8 cellular contexts compared by ENCODE assay signal in genomic region chr4:103018391-103019318, GRCh38. TPM values are rescaled to one million over a fixed set of nuclear protein-coding genes. Genes with fewer than 3 reads are reported as not detected.
A peak's percentile ranks its signal among the peaks of the same experiment; 100 is the strongest.
DNase-seq lines count a peak whose midpoint lies in the region; ATAC-seq and TF ChIP-seq lines count a peak whose summit lies in the region.

No MANE protein-coding gene starts in this region.

- peak overlapping the region; percentile 84 to 88 for H3K9ac ChIP-seq in mucosa of rectum (ENCODE audit: low read depth in 1 of 2, low read length in 2 of 2)

- H3K36me3 ChIP-seq in RWPE2 (ENCODE audit: low read depth) (no peaks in the 10 kb centered on the region), mucosa of rectum (ENCODE audit: control insufficient read depth in 2 of 2, insufficient read depth in 2 of 2, low read length in 2 of 2) (no peaks in the 10 kb centered on the region)

- peak overlapping the region; percentile 95 for H3K27ac Mint-ChIP-seq in activated CD8-positive, alpha-beta memory T cell treated with anti-CD3 and anti-CD28 coated beads, Interleukin-2, amount 10 ng/mL, durations not matched to agents 7 days and 5 days
- H3K27ac Mint-ChIP-seq in effector memory CD8-positive, alpha-beta T cell = peak overlapping the region in 1 of 2 donors; percentile 98

- no peaks in the 10 kb centered on the region for H3K9me3 ChIP-seq in RWPE2 (ENCODE audit: severe bottlenecking)
- H3K9me3 ChIP-seq in mucosa of rectum (ENCODE audit: control insufficient read depth in 2 of 2, low read length in 2 of 2) = no peaks in the 10 kb centered on the region

- peak overlapping the region; percentile 34 for H3K4me3 ChIP-seq in RWPE2 (ENCODE audit: severe bottlenecking)
- H3K4me3 ChIP-seq in mucosa of rectum (ENCODE audit: low read length in 2 of 2) = peak overlapping the region; percentile 82 to 91

- peaks cover 21% of the 10 kb centered on the region for H3K4me1 Mint-ChIP-seq in activated CD8-positive, alpha-beta memory T cell treated with anti-CD3 and anti-CD28 coated beads, Interleukin-2, amount 10 ng/mL, durations not matched to agents 7 days and 5 days
- peaks cover 13 to 14% of the 10 kb centered on the region in 2 donors for H3K4me1 Mint-ChIP-seq in effector memory CD8-positive, alpha-beta T cell (ENCODE audit: low read depth in 2 of 2)

- H3K9me3 Mint-ChIP-seq in activated CD8-positive, alpha-beta memory T cell treated with anti-CD3 and anti-CD28 coated beads, Interleukin-2, amount 10 ng/mL, durations not matched to agents 7 days and 5 days (ENCODE audit: low read depth) = no peaks in the 10 kb centered on the region
- no peaks in the 10 kb centered on the region for H3K9me3 Mint-ChIP-seq in effector memory CD8-positive, alpha-beta T cell

- CTCF ChIA-PET in activated CD8-positive, alpha-beta memory T cell treated with anti-CD3 and anti-CD28 coated beads, Interleukin-2, amount 10 ng/mL, durations not matched to agents 7 days and 5 days (lab: Charles Lee) = interaction anchor here (1.1 to 1.7 kb wide), 3 partner anchors 9 to 81 kb away, joined by 3 to 6 read pairs (median 6); partner anchors contain the start of gene BDH2

- TF ChIP-seq CTCF in RWPE2 (IDR thresholded peaks at IDR 0.05; ENCODE audit: poor library complexity, severe bottlenecking) = no peak

- ATAC-seq in activated CD8-positive, alpha-beta memory T cell treated with anti-CD3 and anti-CD28 coated beads, Interleukin-2, amount 10 ng/mL, durations not matched to agents 7 days and 5 days = no peak
- ATAC-seq in RWPE2 (ENCODE audit: low read depth) (peak; percentile 24; the same call in 1 of the 3 replicates), HG03097 (IDR thresholded peaks at IDR 0.05; ENCODE audit: low FRiP score, unreplicated experiment) (no peak)
- no peak for ATAC-seq in effector memory CD8-positive, alpha-beta T cell (replicated peaks)

- H3K4me1 ChIP-seq in RWPE2 (ENCODE audit: insufficient read depth, poor library complexity, severe bottlenecking) (no peaks in the 10 kb centered on the region), mucosa of rectum (ENCODE audit: control insufficient read depth in 2 of 2, insufficient read depth in 2 of 2, low read length in 2 of 2) (peaks cover 0 to 11% of the 10 kb centered on the region in 2 donors)

- DNase-seq in activated CD8-positive, alpha-beta memory T cell treated with anti-CD3 and anti-CD28 coated beads, Interleukin-2, amount 10 ng/mL, durations not matched to agents 7 days and 5 days = no peak
- DNase-seq in activated CD8-positive, alpha-beta memory T cell treated with anti-CD3 and anti-CD28 coated beads, Interleukin-2, amount 50 U/mL, for 48 hours = no peak
- DNase-seq in RWPE2 (ENCODE audit: low spot score) (no peak), NCI-H1436 (lab: John Stamatoyannopoulos, UW) (no peak), NOMO-1 (lab: John Stamatoyannopoulos, UW; ENCODE audit: unreplicated experiment in 2 of 2) (no peak)
- no peak for DNase-seq in effector memory CD8-positive, alpha-beta T cell

- no peaks in the 10 kb centered on the region for H3K27me3 ChIP-seq in RWPE2 (ENCODE audit: insufficient read depth, poor library complexity, severe bottlenecking)
- H3K27me3 ChIP-seq in mucosa of rectum (ENCODE audit: control insufficient read depth in 2 of 2, insufficient read depth in 2 of 2, low read length in 2 of 2) = no peaks in the 10 kb centered on the region

- H3K27ac ChIP-seq in RWPE2 (ENCODE audit: poor library complexity, severe bottlenecking) = peak overlapping the region; percentile 62
- peak overlapping the region; percentile 94 to 96 for H3K27ac ChIP-seq in mucosa of rectum (ENCODE audit: low read depth in 2 of 2, low read length in 2 of 2)

- H3K4me3 Mint-ChIP-seq in activated CD8-positive, alpha-beta memory T cell treated with anti-CD3 and anti-CD28 coated beads, Interleukin-2, amount 10 ng/mL, durations not matched to agents 7 days and 5 days = peak overlapping the region; percentile 92
- peak overlapping the region; percentile 79 to 87 for H3K4me3 Mint-ChIP-seq in effector memory CD8-positive, alpha-beta T cell

- H3K36me3 Mint-ChIP-seq in activated CD8-positive, alpha-beta memory T cell treated with anti-CD3 and anti-CD28 coated beads, Interleukin-2, amount 10 ng/mL, durations not matched to agents 7 days and 5 days = peaks cover 3% of the 10 kb centered on the region
- peaks cover 10% of the 10 kb centered on the region for H3K36me3 Mint-ChIP-seq in effector memory CD8-positive, alpha-beta T cell (ENCODE audit: insufficient read depth)

- no peaks in the 10 kb centered on the region for H3K27me3 Mint-ChIP-seq in activated CD8-positive, alpha-beta memory T cell treated with anti-CD3 and anti-CD28 coated beads, Interleukin-2, amount 10 ng/mL, durations not matched to agents 7 days and 5 days
- no peaks in the 10 kb centered on the region for H3K27me3 Mint-ChIP-seq in effector memory CD8-positive, alpha-beta T cell

RNA-seq across cellular contexts. Expression of gene SLC9B1, which starts 0.8 kb away (rescaled TPM):
- 1 to 10 TPM; 1.2 to 1.3 TPM for total RNA-seq in activated CD8-positive, alpha-beta memory T cell treated with anti-CD3 and anti-CD28 coated beads, Interleukin-2, amount 10 ng/mL, durations not matched to agents 7 days and 5 days

RNA-seq across cellular contexts. Expression of gene SLC9B2, which starts 57.9 kb away (rescaled TPM):
- total RNA-seq in activated CD8-positive, alpha-beta memory T cell treated with anti-CD3 and anti-CD28 coated beads, Interleukin-2, amount 10 ng/mL, durations not matched to agents 7 days and 5 days = 10 to 100 TPM; 24.2 to 27.4 TPM
